Comparison of ENCODE assay signal across 25 cellular contexts in genomic region chr6:106558364-106558763, GRCh38.
"Had no signal": no experiment of that assay in that cellular context is flagged by ENCODE, and none has a peak within 500 bp of the region (broad histone marks: within the 10 kb centered on the region; RNA-seq: fewer than 3 reads in every experiment).

No MANE protein-coding gene starts in this region.

- H3K9me3 Mint-ChIP-seq: activated CD4-positive, alpha-beta T cell treated with anti-CD3 and anti-CD28 coated beads, Interleukin-2, amount 10 ng/mL, durations not matched to agents 7 days and 5 days; activated naive CD8-positive, alpha-beta T cell treated with anti-CD3 and anti-CD28 coated beads, Interleukin-2, amount 10 ng/mL, durations not matched to agents 7 days and 5 days; immature natural killer cell; mesothelial cell of epicardium; naive thymus-derived CD8-positive, alpha-beta T cell; neural progenitor cell; stimulated activated naive CD8-positive, alpha-beta T cell treated with anti-CD3 and anti-CD28 coated beads, Interleukin-15, Interleukin-2, amounts not matched to agents 100 ng/mL and 50 ng/mL, for 24 hours had no signal

- H3K27ac Mint-ChIP-seq: activated CD4-positive, alpha-beta T cell treated with anti-CD3 and anti-CD28 coated beads, Interleukin-2, amount 10 ng/mL, durations not matched to agents 7 days and 5 days; activated CD8-positive, alpha-beta T cell treated with anti-CD3 and anti-CD28 coated beads, Interleukin-2, amount 10 ng/mL, durations not matched to agents 7 days and 5 days; activated naive CD8-positive, alpha-beta T cell treated with anti-CD3 and anti-CD28 coated beads, Interleukin-2, amount 10 ng/mL, durations not matched to agents 7 days and 5 days; mesothelial cell of epicardium; progenitor cell of endocrine pancreas; stimulated activated naive CD8-positive, alpha-beta T cell treated with anti-CD3 and anti-CD28 coated beads, Interleukin-15, Interleukin-2, amounts not matched to agents 100 ng/mL and 50 ng/mL, for 24 hours had no signal

- H3K9me3 ChIP-seq: left lung, spleen, tibial artery had no signal

- ATAC-seq: activated CD8-positive, alpha-beta T cell treated with anti-CD3 and anti-CD28 coated beads, Interleukin-2, amount 10 ng/mL, durations not matched to agents 7 days and 5 days; naive thymus-derived CD8-positive, alpha-beta T cell had no signal

- H3K27ac ChIP-seq: cardiac muscle cell, hepatocyte, neural progenitor cell, spleen, tibial artery had no signal

- H3K27me3 Mint-ChIP-seq: activated CD4-positive, alpha-beta T cell treated with anti-CD3 and anti-CD28 coated beads, Interleukin-2, amount 10 ng/mL, durations not matched to agents 7 days and 5 days; activated naive CD8-positive, alpha-beta T cell treated with anti-CD3 and anti-CD28 coated beads, Interleukin-2, amount 10 ng/mL, durations not matched to agents 7 days and 5 days; naive thymus-derived CD8-positive, alpha-beta T cell; progenitor cell of endocrine pancreas; stimulated activated naive CD8-positive, alpha-beta T cell treated with anti-CD3 and anti-CD28 coated beads, Interleukin-15, Interleukin-2, amounts not matched to agents 100 ng/mL and 50 ng/mL, for 24 hours had no signal

- H2AFZ ChIP-seq: hepatocyte, neural progenitor cell had no signal

- H3K79me2 ChIP-seq: hepatocyte had no signal

- H3K27me3 ChIP-seq: cardiac muscle cell, hepatocyte, left lung, neural progenitor cell, spleen, tibial artery had no signal

- H3K4me3 ChIP-seq: cardiac muscle cell, hepatocyte, left lung, lung, neural progenitor cell, spleen, tibial artery had no signal

- H3K36me3 Mint-ChIP-seq: mesothelial cell of epicardium, neural progenitor cell had no signal

- H3K4me1 Mint-ChIP-seq: immature natural killer cell, neural progenitor cell had no signal

- H3K4me3 Mint-ChIP-seq: activated CD4-positive, alpha-beta T cell treated with anti-CD3 and anti-CD28 coated beads, Interleukin-2, amount 10 ng/mL, durations not matched to agents 7 days and 5 days; activated CD8-positive, alpha-beta T cell treated with anti-CD3 and anti-CD28 coated beads, Interleukin-2, amount 10 ng/mL, durations not matched to agents 7 days and 5 days; activated naive CD8-positive, alpha-beta T cell treated with anti-CD3 and anti-CD28 coated beads, Interleukin-2, amount 10 ng/mL, durations not matched to agents 7 days and 5 days; immature natural killer cell; mesothelial cell of epicardium; naive thymus-derived CD8-positive, alpha-beta T cell; neural progenitor cell; stimulated activated naive CD8-positive, alpha-beta T cell treated with anti-CD3 and anti-CD28 coated beads, Interleukin-15, Interleukin-2, amounts not matched to agents 100 ng/mL and 50 ng/mL, for 24 hours had no signal

- H3K9ac ChIP-seq: neural progenitor cell had no signal

- H3K4me1 ChIP-seq: neural progenitor cell, tibial artery had no signal

- H3K36me3 ChIP-seq: cardiac muscle cell, neural progenitor cell had no signal

- DNase-seq: activated CD4-positive, alpha-beta T cell treated with anti-CD3 and anti-CD28 coated beads, Interleukin-2, amount 10 ng/mL, durations not matched to agents 7 days and 5 days; activated CD8-positive, alpha-beta T cell treated with anti-CD3 and anti-CD28 coated beads, Interleukin-2, amount 10 ng/mL, durations not matched to agents 7 days and 5 days; activated naive CD4-positive, alpha-beta T cell treated with Interleukin-2 at 50 U/mL for 16 hours; activated naive CD8-positive, alpha-beta T cell treated with anti-CD3 and anti-CD28 coated beads, Interleukin-2, amount 10 ng/mL, durations not matched to agents 7 days and 5 days; activated T-cell treated with anti-CD3 and anti-CD28 coated beads, Interleukin-2, amount 50 U/mL, for 1 hour; cortex of kidney; effector CD4-positive, alpha-beta T cell; glutamatergic neuron; immature natural killer cell; left lung; naive thymus-derived CD8-positive, alpha-beta T cell; retina; spleen; stimulated activated CD4-positive, alpha-beta T cell treated with anti-CD3 and anti-CD28 coated beads, Interleukin-4, amount 100 ng/mL, for 1 hour; substantia nigra; T-helper 1 cell; T-helper 9 cell; tibial artery had no signal

- H3K4me2 ChIP-seq: hepatocyte, neural progenitor cell had no signal
